Comparison of ENCODE assay signal across 11 cellular contexts in the genomic region with DNA sequence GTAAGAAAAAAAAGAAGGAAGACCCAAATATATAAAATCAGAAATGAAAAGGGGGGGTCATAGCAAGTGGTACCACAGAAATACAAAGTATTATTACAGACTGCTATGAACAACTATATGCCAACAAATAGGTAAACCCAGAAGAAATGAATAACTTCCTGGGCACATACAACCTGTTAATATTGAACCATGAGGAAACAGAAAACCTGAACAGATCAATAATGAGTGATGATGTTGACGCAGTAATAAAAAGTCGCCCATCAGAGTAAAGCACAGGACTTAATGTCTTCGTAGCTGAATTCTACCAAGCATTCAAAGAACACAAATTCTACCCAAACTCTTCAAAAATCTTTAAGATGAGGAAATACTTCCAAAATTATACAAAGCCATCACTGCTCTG.
"Had no signal": no experiment of that assay in that cellular context is flagged by ENCODE, and none has a peak within 500 bp of the region (broad histone marks: within the 10 kb centered on the region; RNA-seq: fewer than 3 reads in every experiment).

No MANE protein-coding gene starts in this region.

- H3K27ac Mint-ChIP-seq: GM23338, H9, HFFc6 had no signal

- H3K4me2 ChIP-seq: GM23338 had no signal

- H3K4me1 ChIP-seq: HAP-1 had no signal

- DNase-seq: GM23248, GOT3, H7, H9, HCEC 1CT, HFFc6 had no signal

- H3K4me1 Mint-ChIP-seq: GM23338 had no signal

- H3K9ac ChIP-seq: GM23248 had no signal

- H3K36me3 ChIP-seq: HAP-1 had no signal

- ATAC-seq: GM23338, HCT116 had no signal

- H3K27ac ChIP-seq: GM23248 had no signal

- H2AFZ ChIP-seq: GM23248, GM23338 had no signal

- FAIRE-seq: H1, H54 had no signal

- H3K4me3 Mint-ChIP-seq: GM23338, H9, HFFc6 had no signal

- H3K4me3 ChIP-seq: GM23248, GM23338, HAP-1 had no signal
